In genomic region chr19:17932485-17933338, GRCh38 we compare ENCODE assay signal across 8 cellular contexts.
A peak's percentile ranks its signal among the peaks of the same experiment; 100 is the strongest.
DNase-seq lines count a peak whose midpoint lies in the region; ATAC-seq and TF ChIP-seq lines count a peak whose summit lies in the region.

A gene with protein sequence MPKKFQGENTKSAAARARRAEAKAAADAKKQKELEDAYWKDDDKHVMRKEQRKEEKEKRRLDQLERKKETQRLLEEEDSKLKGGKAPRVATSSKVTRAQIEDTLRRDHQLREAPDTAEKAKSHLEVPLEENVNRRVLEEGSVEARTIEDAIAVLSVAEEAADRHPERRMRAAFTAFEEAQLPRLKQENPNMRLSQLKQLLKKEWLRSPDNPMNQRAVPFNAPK (plus strand): TSS chr19:17933015. CDS start chr19:17936421, 3,406 bp downstream.

- peak within 1 kb of the TSS; percentile 88 to 98 (median 95) for H3K27ac ChIP-seq in BLaER1 treated with 17β-estradiol and CSF1 and Interleukin-3, amounts not matched to agents 10 nM and 100 nM
- peak within 1 kb of the TSS; percentile 96 for H3K27ac ChIP-seq in cingulate gyrus (ENCODE audit: low read depth, low read length)

- peak within 1 kb of the TSS; percentile 83 to 95 (median 92) for H3K9ac ChIP-seq in BLaER1 treated with 17β-estradiol and CSF1 and Interleukin-3, amounts not matched to agents 10 nM and 100 nM

- peaks cover 0 to 8% (median 0%) of the 10 kb centered on the region in 11 experiments; a peak in 3 of 22 replicates for H4K20me1 ChIP-seq in BLaER1 treated with 17β-estradiol and CSF1 and Interleukin-3, amounts not matched to agents 10 nM and 100 nM

- ATAC-seq in HG03432 (IDR thresholded peaks at IDR 0.05; ENCODE audit: unreplicated experiment), result peak; percentile 82

- H3K27me3 ChIP-seq in BLaER1 treated with 17β-estradiol and CSF1 and Interleukin-3, amounts not matched to agents 10 nM and 100 nM, result no peaks in the 10 kb centered on the region

- H3K36me3 ChIP-seq in BLaER1 treated with 17β-estradiol and CSF1 and Interleukin-3, amounts not matched to agents 10 nM and 100 nM, result peaks cover 0 to 24% (median 16%) of the 10 kb centered on the region in 11 experiments; a peak in 20 of 22 replicates

- peaks cover 18 to 24% (median 22%) of the 10 kb centered on the region in 10 experiments for H3K4me1 ChIP-seq in BLaER1 treated with 17β-estradiol and CSF1 and Interleukin-3, amounts not matched to agents 10 nM and 100 nM

- peak within 1 kb of the TSS; percentile 78 to 94 (median 88) for H3K4me3 ChIP-seq in BLaER1 treated with 17β-estradiol and CSF1 and Interleukin-3, amounts not matched to agents 10 nM and 100 nM

- DNase-seq in NCI-H510A treated with DMSO at 0.1 percent for 48 hours (lab: John Stamatoyannopoulos, UW) (peak; percentile 96), left kidney (ENCODE audit: low read depth, low spot score) (peak; percentile 97)
- peak; percentile 90 to 91 for DNase-seq in activated CD4-positive, alpha-beta T cell treated with anti-CD3 and anti-CD28 coated beads for 4 hours
- DNase-seq in stimulated activated CD4-positive, alpha-beta T cell treated with anti-CD3 and anti-CD28 coated beads, Interleukin-1b, Interleukin-23, amount 100 ng/mL, for 48 hours, result peak; percentile 92

- peak; percentile 76 for TF ChIP-seq POLR2A in GM19193 (IDR thresholded peaks at IDR 0.05; ENCODE audit: extremely low read depth, insufficient read depth, insufficient read length)

- no peaks in the 10 kb centered on the region for H3K9me3 ChIP-seq in BLaER1 treated with 17β-estradiol and CSF1 and Interleukin-3, amounts not matched to agents 10 nM and 100 nM (replicated peaks in 1 of 11)

- H3K4me2 ChIP-seq in BLaER1 treated with 17β-estradiol and CSF1 and Interleukin-3, amounts not matched to agents 10 nM and 100 nM, result peak within 1 kb of the TSS; percentile 82 to 99 (median 96)

Comparison
In these comparisons a context has a peak if more than half of its experiments do, and no peak if none do; other contexts are left out.
1. Peak in every context shown above with its lines: DNase-seq, ATAC-seq, H3K4me3 ChIP-seq and H3K27ac ChIP-seq.